Comparison of ENCODE assay signal across 9 cellular contexts in genomic region chr1:89855413-89856123, GRCh38. TPM values are rescaled to one million over a fixed set of nuclear protein-coding genes. Genes with fewer than 3 reads are reported as not detected.
DNase-seq lines count a peak whose midpoint lies in the region; ATAC-seq and TF ChIP-seq lines count a peak whose summit lies in the region.
"Had no signal": no experiment of that assay in that cellular context is flagged by ENCODE, and none has a peak within 500 bp of the region (broad histone marks: within the 10 kb centered on the region; RNA-seq: fewer than 3 reads in every experiment).

No MANE protein-coding gene starts in this region.

- H3K36me3 ChIP-seq in BLaER1, result peaks cover 64% of the 10 kb centered on the region
- no peaks in the 10 kb centered on the region for H3K36me3 ChIP-seq in gastrocnemius medialis

- peak overlapping the region; percentile 71 for H3K4me2 ChIP-seq in BLaER1

- DNase-seq in chondrocyte (ENCODE audit: low spot score) (no peak), gastrocnemius medialis (no peak), substantia nigra (lab: John Stamatoyannopoulos, UW) (no peak), pons (ENCODE audit: low spot score) (no peak)
- DNase-seq in stimulated activated CD4-positive, alpha-beta T cell treated with anti-CD3 and anti-CD28 coated beads, Interleukin-12 subunit alpha, Interleukin-12 subunit beta, amount 100 ng/mL, for 4 hours, result no peak

- H3K9me3 ChIP-seq in BLaER1 (no peaks in the 10 kb centered on the region; the same call in 1 of the 2 replicates), gastrocnemius medialis (no peaks in the 10 kb centered on the region)

- TF ChIP-seq CTCF in chondrocyte (IDR thresholded peaks at IDR 0.05), result no peak
- TF ChIP-seq CTCF in gastrocnemius medialis (IDR thresholded peaks at IDR 0.05 in 4 of 5, conservative IDR thresholded peaks at IDR 0.05 in 1 of 5), result no peak

- ATAC-seq in GM19438 (IDR thresholded peaks at IDR 0.05; ENCODE audit: low read depth, unreplicated experiment) (peak; percentile 68), HG03460 (IDR thresholded peaks at IDR 0.05; ENCODE audit: unreplicated experiment) (peak; percentile 79), gastrocnemius medialis (no peak)

- H3K27ac Mint-ChIP-seq in chondrocyte (ENCODE audit: unreplicated experiment), result peak overlapping the region; percentile 53
- H3K27ac Mint-ChIP-seq: activated naive CD8-positive, alpha-beta T cell had no signal

- H3K4me1 Mint-ChIP-seq in chondrocyte (ENCODE audit: low read depth), result peaks cover 7% of the 10 kb centered on the region

- H3K4me1 ChIP-seq in BLaER1 (peaks cover 61% of the 10 kb centered on the region), gastrocnemius medialis (peaks cover 0 to 5% of the 10 kb centered on the region in 2 donors)

- H3K36me3 Mint-ChIP-seq in chondrocyte (ENCODE audit: low read depth), result peaks cover 2% of the 10 kb centered on the region

- H3K27ac ChIP-seq in BLaER1 (peak overlapping the region; percentile 70), gastrocnemius medialis (no peak overlapping the region), substantia nigra (ENCODE audit: low read depth, low read length, poor library complexity, severe bottlenecking) (no peak overlapping the region)

- H3K4me3 Mint-ChIP-seq in chondrocyte (ENCODE audit: unreplicated experiment), result no peak overlapping the region
- H3K4me3 Mint-ChIP-seq: activated naive CD8-positive, alpha-beta T cell had no signal

- H3K9me3 Mint-ChIP-seq in chondrocyte (ENCODE audit: low read depth), result no peaks in the 10 kb centered on the region

- H3K27me3 Mint-ChIP-seq in chondrocyte (ENCODE audit: low read depth), result no peaks in the 10 kb centered on the region
- H3K27me3 Mint-ChIP-seq: activated naive CD8-positive, alpha-beta T cell had no signal

- peaks cover 19% of the 10 kb centered on the region for H4K20me1 ChIP-seq in BLaER1

- no peak for TF ChIP-seq POLR2A in gastrocnemius medialis (IDR thresholded peaks at IDR 0.05)

- H3K9ac ChIP-seq in BLaER1, result peak overlapping the region; percentile 53

- H3K4me3 ChIP-seq in BLaER1 (peak overlapping the region; percentile 28), gastrocnemius medialis (no peak overlapping the region)

- in situ Hi-C loops in gastrocnemius medialis (cut with MboI; ENCODE audit: low sequenced_read_pairs in 4 of 4), result loop anchor here in 1 of 4 donors (10.0 kb wide), 1 partner anchor 69 kb away; no protein-coding TSS in a partner anchor

- intact Hi-C loops in gastrocnemius medialis (cut with DNase I; ENCODE audit: low total_unique reads), result no loop called here

- no peaks in the 10 kb centered on the region for H3K27me3 ChIP-seq in BLaER1
- no peaks in the 10 kb centered on the region for H3K27me3 ChIP-seq in gastrocnemius medialis

RNA-seq across cellular contexts. Expression of gene LRRC8D, which starts 34.7 kb away (rescaled TPM):
- total RNA-seq in chondrocyte (11.3 to 14.9 TPM (median 13.4 TPM) in 3 replicates), gastrocnemius medialis (10 to 100 TPM in 2 of 4 donors, 1 to 10 TPM in 2; 3.0 to 15.0 (median 9.2) TPM)

Comparison
In these comparisons a context has a peak if more than half of its experiments do, and no peak if none do; other contexts are left out.
1. ATAC-seq: peak in GM19438 (single experiment) and HG03460 (single experiment); none in gastrocnemius medialis (0 of 2).